ENCODE assay signal across 1 cellular context in genomic region chr3:55686720-55687254, GRCh38.
TF ChIP-seq lines count a peak whose summit lies in the region.

No MANE protein-coding gene starts in this region.

TF ChIP-seq in WTC11, 78 proteins besides CTCF, POLR2A, EP300 and RAD21 (continued from another document):
- TF ChIP-seq ATF6 (CRISPR knock-in tag; IDR thresholded peaks at IDR 0.05): no peak
- no peak for TF ChIP-seq OVOL2 (CRISPR knock-in tag; IDR thresholded peaks at IDR 0.05; ENCODE audit: borderline replicate concordance)
- TF ChIP-seq CREM (CRISPR knock-in tag; IDR thresholded peaks at IDR 0.05): no peak
- no peak for TF ChIP-seq ZNF416 (CRISPR knock-in tag; IDR thresholded peaks at IDR 0.05)
- TF ChIP-seq IRF2 (CRISPR knock-in tag; IDR thresholded peaks at IDR 0.05; ENCODE audit: borderline replicate concordance, low read depth): no peak
- no peak for TF ChIP-seq IRF1 (CRISPR knock-in tag; IDR thresholded peaks at IDR 0.05)
- TF ChIP-seq, protein P1, sequence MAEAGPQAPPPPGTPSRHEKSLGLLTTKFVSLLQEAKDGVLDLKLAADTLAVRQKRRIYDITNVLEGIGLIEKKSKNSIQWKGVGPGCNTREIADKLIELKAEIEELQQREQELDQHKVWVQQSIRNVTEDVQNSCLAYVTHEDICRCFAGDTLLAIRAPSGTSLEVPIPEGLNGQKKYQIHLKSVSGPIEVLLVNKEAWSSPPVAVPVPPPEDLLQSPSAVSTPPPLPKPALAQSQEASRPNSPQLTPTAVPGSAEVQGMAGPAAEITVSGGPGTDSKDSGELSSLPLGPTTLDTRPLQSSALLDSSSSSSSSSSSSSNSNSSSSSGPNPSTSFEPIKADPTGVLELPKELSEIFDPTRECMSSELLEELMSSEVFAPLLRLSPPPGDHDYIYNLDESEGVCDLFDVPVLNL (CRISPR knock-in tag; IDR thresholded peaks at IDR 0.05; ENCODE audit: borderline replicate concordance, low read depth): no peak
